24 cellular contexts compared by ENCODE assay signal in genomic region chr6:105983763-105984162, GRCh38.
"Had no signal": no experiment of that assay in that cellular context is flagged by ENCODE, and none has a peak within 500 bp of the region (broad histone marks: within the 10 kb centered on the region; RNA-seq: fewer than 3 reads in every experiment).

No MANE protein-coding gene starts in this region.

- H3K79me2 ChIP-seq: parathyroid adenoma had no signal

- H3K9me3 Mint-ChIP-seq: central memory CD8-positive, alpha-beta T cell; effector memory CD8-positive, alpha-beta T cell had no signal

- H3K9me3 ChIP-seq: breast epithelium, lower lobe of right lung, stomach, suprapubic skin, tibial nerve had no signal

- H3K27ac Mint-ChIP-seq: activated naive CD8-positive, alpha-beta T cell; effector memory CD8-positive, alpha-beta T cell had no signal

- H3K36me3 ChIP-seq: breast epithelium, lower lobe of right lung, stomach, suprapubic skin, tibial nerve, WERI-Rb-1 had no signal

- H3K4me1 ChIP-seq: breast epithelium, parathyroid adenoma had no signal

- H2AFZ ChIP-seq: parathyroid adenoma had no signal

- DNase-seq: activated CD4-positive, alpha-beta T cell treated with anti-CD3 and anti-CD28 coated beads, Interleukin-2, amount 50 U/mL, for 48 hours; activated CD4-positive, CD25-positive, alpha-beta regulatory T cell treated with anti-CD3 and anti-CD28 coated beads, Interleukin-2, amount 50 U/mL, for 72 hours; activated gamma-delta T cell treated with Interleukin-2 at 50 U/mL for 16 hours; dorsolateral prefrontal cortex; effector memory CD8-positive, alpha-beta T cell; foreskin melanocyte; kidney; lower lobe of right lung; mesendoderm; naive B cell; nucleus accumbens; right cardiac atrium; stimulated activated CD4-positive, alpha-beta T cell treated with anti-CD3 and anti-CD28 coated beads, Interleukin-12 subunit alpha, Interleukin-12 subunit beta, amount 100 ng/mL, for 4 hours; stimulated activated CD4-positive, alpha-beta T cell treated with anti-CD3 and anti-CD28 coated beads, Interleukin-4, amount 100 ng/mL, for 4 hours; stomach; WERI-Rb-1 had no signal

- H3K9ac ChIP-seq: parathyroid adenoma had no signal

- H3K4me3 Mint-ChIP-seq: activated naive CD8-positive, alpha-beta T cell; central memory CD8-positive, alpha-beta T cell; effector memory CD8-positive, alpha-beta T cell had no signal

- H3K27ac ChIP-seq: breast epithelium, dorsolateral prefrontal cortex, lower lobe of right lung, parathyroid adenoma, stomach, suprapubic skin, tibial nerve, WERI-Rb-1 had no signal

- ATAC-seq: effector memory CD8-positive, alpha-beta T cell; esophagus mucosa; left lobe of liver; lower lobe of right lung; right cardiac atrium had no signal

- H3K4me3 ChIP-seq: breast epithelium, dorsolateral prefrontal cortex, lower lobe of right lung, stomach, suprapubic skin, tibial nerve had no signal
